Comparison of ENCODE assay signal across 21 cellular contexts in genomic region chr17:51395621-51396020, GRCh38.
"Had no signal": no experiment of that assay in that cellular context is flagged by ENCODE, and none has a peak within 500 bp of the region (broad histone marks: within the 10 kb centered on the region; RNA-seq: fewer than 3 reads in every experiment).

No MANE protein-coding gene starts in this region.

- ATAC-seq: stimulated activated effector memory CD8-positive, alpha-beta T cell treated with anti-CD3 and anti-CD28 coated beads, Interleukin-12 subunit alpha, Interleukin-12 subunit beta, amount 100 ng/mL, for 72 hours; stimulated activated memory B cell treated with anti-CD40 and anti-IgM and Interleukin-4, amounts not matched to agents 10 μg/mL and 1 μg/mL and 100 μg/mL, for 72 hours; stimulated activated naive B cell treated with anti-CD40 and anti-IgM and Interleukin-4, amounts not matched to agents 10 μg/mL and 1 μg/mL and 100 μg/mL, for 72 hours; stimulated activated naive CD8-positive, alpha-beta T cell treated with anti-CD3 and anti-CD28 coated beads, Interleukin-15, amount 100 ng/mL, for 72 hours; stimulated activated naive CD8-positive, alpha-beta T cell treated with anti-CD3 and anti-CD28 coated beads, Interleukin-15, Interleukin-2, amounts not matched to agents 100 U/mL and 50 U/mL, for 24 hours; upper lobe of right lung had no signal

- DNase-seq: stimulated activated CD4-positive, alpha-beta T cell treated with anti-CD3 and anti-CD28 coated beads, Interleukin-2, amount 100 ng/mL, for 48 hours; stimulated activated CD4-positive, alpha-beta T cell treated with anti-CD3 and anti-CD28 coated beads, Interleukin-4, amount 100 ng/mL, for 1 hour; stimulated activated CD4-positive, alpha-beta T cell treated with anti-CD3 and anti-CD28 coated beads, Interleukin-4, amount 100 ng/mL, for 24 hours; stimulated activated CD4-positive, alpha-beta T cell treated with anti-CD3 and anti-CD28 coated beads, Interleukin-4, amount 100 ng/mL, for 4 hours; stimulated activated CD8-positive, alpha-beta memory T cell treated with anti-CD3 and anti-CD28 coated beads, Interleukin-4, amount 100 ng/mL, for 48 hours; stimulated activated naive B cell treated with anti-CD40 and anti-IgM and Interleukin-4, amounts not matched to agents 10 μg/mL and 1 μg/mL and 100 μg/mL, for 72 hours; stimulated activated naive CD4-positive, alpha-beta T cell; stimulated activated naive CD4-positive, alpha-beta T cell treated with Interleukin-2 at 50 U/mL for 16 hours; stimulated activated naive CD8-positive, alpha-beta T cell treated with anti-CD3 and anti-CD28 coated beads, Interleukin-15, amount 100 ng/mL, for 72 hours; stimulated activated naive CD8-positive, alpha-beta T cell treated with anti-CD3 and anti-CD28 coated beads, Interleukin-15, Interleukin-2, amounts not matched to agents 100 U/mL and 50 U/mL, for 24 hours; stomach; testis; thyroid gland; tibial artery; transverse colon; trophoblast cell; upper lobe of left lung; upper lobe of right lung; uterus had no signal
